ENCODE assay signal across 19 cellular contexts in genomic region chr17:1639549-1639948, GRCh38. TPM values are rescaled to one million over a fixed set of nuclear protein-coding genes. Genes with fewer than 3 reads are reported as not detected.
DNase-seq lines count a peak whose midpoint lies in the region; ATAC-seq and TF ChIP-seq lines count a peak whose summit lies in the region.
"Had no signal": no experiment of that assay in that cellular context is flagged by ENCODE, and none has a peak within 500 bp of the region (broad histone marks: within the 10 kb centered on the region; RNA-seq: fewer than 3 reads in every experiment).

No MANE protein-coding gene starts in this region.

- TF ChIP-seq EP300 in SK-N-SH (IDR thresholded peaks at IDR 0.05; ENCODE audit: borderline replicate concordance in 1 of 2, low read depth in 1 of 2, low read length in 1 of 2), result no peak

- H3K36me3 ChIP-seq in SK-N-SH (replicated peaks in 1 of 2; ENCODE audit: control insufficient read depth in 1 of 2, insufficient read depth in 2 of 2, low read length in 1 of 2), result no peaks in the 10 kb centered on the region
- peaks cover 0 to 71% (median 20%) of the 10 kb centered on the region in 6 donors for H3K36me3 ChIP-seq in spleen

- no peak overlapping the region for H3K4me2 ChIP-seq in SK-N-SH
- H3K4me2 ChIP-seq: GM23338 had no signal

- H3K4me1 ChIP-seq in SK-N-SH (ENCODE audit: control insufficient read depth in 1 of 2, insufficient read depth in 2 of 2, low read depth in 1 of 2, low read length in 1 of 2), result peaks cover 8 to 24% of the 10 kb centered on the region in 2 experiments; a peak in 2 of 4 replicates
- peaks cover 5 to 62% (median 27%) of the 10 kb centered on the region in 6 donors for H3K4me1 ChIP-seq in spleen

- no peak for ATAC-seq in SK-N-SH treated with all-trans-retinoic acid at 6 μM for 48 hours
- ATAC-seq: effector memory CD8-positive, alpha-beta T cell; GM23338 had no signal

- POLR2A ChIA-PET in SK-N-SH (lab: Yijun Ruan, JAX), result no interaction called here

- no peak overlapping the region for H3K9ac ChIP-seq in SK-N-SH

- TF ChIP-seq POLR2A in spleen (IDR thresholded peaks at IDR 0.05), result no peak

- WGBS in SK-N-SH (ENCODE audit: low lambda C conversion rate), result 84% methylated on average over 5 of the region's 8 CpGs
- WGBS in spleen, 5 donors, result 73 to 82% (median 75%) methylated on average over 5 to 8 of the region's 8 CpGs

- no peak overlapping the region for H3K27ac ChIP-seq in SK-N-SH (ENCODE audit: low read depth in 2 of 2, low read length in 1 of 2)
- H3K27ac ChIP-seq in spleen, result peak overlapping the region in 5 of 8 donors; percentile 33 to 64 (median 48)

- H3K4me3 ChIP-seq in SK-N-SH (ENCODE audit: low read depth in 2 of 2, low read length in 1 of 2) (no peak overlapping the region), spleen (no peak overlapping the region)
- H3K4me3 ChIP-seq: GM23338 had no signal

- no peak overlapping the region for H2AFZ ChIP-seq in SK-N-SH (ENCODE audit: low read depth)
- H2AFZ ChIP-seq: GM23338 had no signal

- H3K27me3 Mint-ChIP-seq in CD14-positive monocyte (ENCODE audit: low read depth in 3 of 3), result peaks cover 0 to 8% (median 6%) of the 10 kb centered on the region in 3 donors
- H3K27me3 Mint-ChIP-seq: activated naive CD4-positive, alpha-beta T cell treated with anti-CD3 and anti-CD28 coated beads, Interleukin-2, amount 50 U/mL, for 24 hours; effector memory CD8-positive, alpha-beta T cell had no signal

- H3K9me3 Mint-ChIP-seq in CD14-positive monocyte, result peaks cover 0 to 5% (median 0%) of the 10 kb centered on the region in 7 donors
- H3K9me3 Mint-ChIP-seq: activated naive CD4-positive, alpha-beta T cell treated with anti-CD3 and anti-CD28 coated beads, Interleukin-2, amount 50 U/mL, for 24 hours; effector memory CD8-positive, alpha-beta T cell had no signal

- no peak for TF ChIP-seq RAD21 in SK-N-SH (IDR thresholded peaks at IDR 0.05; ENCODE audit: low read length)

- H3K9me2 ChIP-seq in SK-N-SH, result no peaks in the 10 kb centered on the region

- H4K20me1 ChIP-seq in SK-N-SH (ENCODE audit: insufficient read depth), result no peaks in the 10 kb centered on the region

- intact Hi-C loops in spleen (cut with DNase I; ENCODE audit: low total_unique reads) (no loop called here), CD14-positive monocyte (cut with micrococcal nuclease) (no loop called here)

- no peak for TF ChIP-seq CTCF in SK-N-SH (IDR thresholded peaks at IDR 0.05)
- TF ChIP-seq CTCF in spleen (IDR thresholded peaks at IDR 0.05 in 8 of 11, conservative IDR thresholded peaks at IDR 0.05 in 3 of 11), result no peak
- TF ChIP-seq CTCF in CD14-positive monocyte (IDR thresholded peaks at IDR 0.05), result no peak

- peaks cover 19% of the 10 kb centered on the region for H3K4me1 Mint-ChIP-seq in CD14-positive monocyte

- peak overlapping the region in 1 of 7 donors; percentile 23 for H3K27ac Mint-ChIP-seq in CD14-positive monocyte
- H3K27ac Mint-ChIP-seq: GM23338 had no signal

- peaks cover 39 to 40% of the 10 kb centered on the region in 2 donors for H3K36me3 Mint-ChIP-seq in CD14-positive monocyte
- H3K36me3 Mint-ChIP-seq: activated naive CD4-positive, alpha-beta T cell treated with anti-CD3 and anti-CD28 coated beads, Interleukin-2, amount 50 U/mL, for 24 hours had no signal

- H3K27me3 ChIP-seq in SK-N-SH (ENCODE audit: insufficient read depth) (no peaks in the 10 kb centered on the region), spleen (replicated peaks in 1 of 7) (no peaks in the 10 kb centered on the region)

- H3K4me3 Mint-ChIP-seq in CD14-positive monocyte, result no peak overlapping the region
- H3K4me3 Mint-ChIP-seq: activated naive CD4-positive, alpha-beta T cell treated with anti-CD3 and anti-CD28 coated beads, Interleukin-2, amount 50 U/mL, for 24 hours; effector memory CD8-positive, alpha-beta T cell; GM23338 had no signal

- CTCF ChIA-PET in SK-N-SH (lab: Yijun Ruan, JAX), result interaction anchor here (0.9 to 3.5 kb wide), 4 partner anchors 9 to 66 kb away, joined by 3 to 18 read pairs (median 12); partner anchors contain the start of genes RILP and SLC43A2

- H3F3A ChIP-seq in SK-N-SH (replicated peaks; ENCODE audit: insufficient read depth), result peaks cover 5% of the 10 kb centered on the region

- H3K9me3 ChIP-seq in SK-N-SH (no peaks in the 10 kb centered on the region), spleen (no peaks in the 10 kb centered on the region)

- DNase-seq in SK-N-SH (peak; percentile 50), NCI-H2196 (lab: John Stamatoyannopoulos, UW; ENCODE audit: unreplicated experiment) (peak; percentile 70), glomerular visceral epithelial cell (ENCODE audit: extremely low spot score) (peak; percentile 32), spleen (peak; percentile 76), CD14-positive monocyte (ENCODE audit: low spot score) (no peak), LoVo (ENCODE audit: low spot score) (no peak), epidermal melanocyte (ENCODE audit: insufficient read length, low spot score) (no peak)
- DNase-seq: activated CD4-positive, alpha-beta T cell treated with anti-CD3 and anti-CD28 coated beads for 1 hour; activated CD8-positive, alpha-beta memory T cell treated with anti-CD3 and anti-CD28 coated beads, Interleukin-2, amount 50 U/mL, for 48 hours; AML-193; DND-41; effector memory CD8-positive, alpha-beta T cell; NCI-H526 treated with DMSO at 0.1 percent for 48 hours; occipital lobe; RPMI8226; stimulated activated naive CD4-positive, alpha-beta T cell had no signal

- no peaks in the 10 kb centered on the region for H3K79me2 ChIP-seq in SK-N-SH (ENCODE audit: insufficient read depth)

TF ChIP-seq in SK-N-SH, 30 proteins besides CTCF, POLR2A, EP300 and RAD21:
- TF ChIP-seq RFX5 (IDR thresholded peaks at IDR 0.05; ENCODE audit: low read length) (no peak), JUND (IDR thresholded peaks at IDR 0.05) (no peak), MXI1 (IDR thresholded peaks at IDR 0.05; ENCODE audit: low read depth, low read length) (no peak), NRF1 (IDR thresholded peaks at IDR 0.05; ENCODE audit: low read depth, low read length) (no peak)
- TF ChIP-seq, protein P1, sequence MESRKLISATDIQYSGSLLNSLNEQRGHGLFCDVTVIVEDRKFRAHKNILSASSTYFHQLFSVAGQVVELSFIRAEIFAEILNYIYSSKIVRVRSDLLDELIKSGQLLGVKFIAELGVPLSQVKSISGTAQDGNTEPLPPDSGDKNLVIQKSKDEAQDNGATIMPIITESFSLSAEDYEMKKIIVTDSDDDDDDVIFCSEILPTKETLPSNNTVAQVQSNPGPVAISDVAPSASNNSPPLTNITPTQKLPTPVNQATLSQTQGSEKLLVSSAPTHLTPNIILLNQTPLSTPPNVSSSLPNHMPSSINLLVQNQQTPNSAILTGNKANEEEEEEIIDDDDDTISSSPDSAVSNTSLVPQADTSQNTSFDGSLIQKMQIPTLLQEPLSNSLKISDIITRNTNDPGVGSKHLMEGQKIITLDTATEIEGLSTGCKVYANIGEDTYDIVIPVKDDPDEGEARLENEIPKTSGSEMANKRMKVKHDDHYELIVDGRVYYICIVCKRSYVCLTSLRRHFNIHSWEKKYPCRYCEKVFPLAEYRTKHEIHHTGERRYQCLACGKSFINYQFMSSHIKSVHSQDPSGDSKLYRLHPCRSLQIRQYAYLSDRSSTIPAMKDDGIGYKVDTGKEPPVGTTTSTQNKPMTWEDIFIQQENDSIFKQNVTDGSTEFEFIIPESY (IDR thresholded peaks at IDR 0.05; ENCODE audit: borderline replicate concordance, low read depth), result no peak

TF ChIP-seq in SK-N-SH treated with all-trans-retinoic acid at 6 μM for 48 hours, 23 proteins besides CTCF, POLR2A, EP300 and RAD21 (continues in another document):
- TF ChIP-seq ZFP3 (CRISPR knock-in tag; IDR thresholded peaks at IDR 0.05) (no peak), CSDC2 (CRISPR knock-in tag; IDR thresholded peaks at IDR 0.05) (no peak), ZNF565 (CRISPR knock-in tag; conservative IDR thresholded peaks at IDR 0.05; ENCODE audit: low read depth) (no peak), ARNTL (CRISPR knock-in tag; IDR thresholded peaks at IDR 0.05; ENCODE audit: borderline replicate concordance, low read depth) (no peak), TOX (CRISPR knock-in tag; IDR thresholded peaks at IDR 0.05; ENCODE audit: borderline replicate concordance) (no peak)
- TF ChIP-seq, protein P2, sequence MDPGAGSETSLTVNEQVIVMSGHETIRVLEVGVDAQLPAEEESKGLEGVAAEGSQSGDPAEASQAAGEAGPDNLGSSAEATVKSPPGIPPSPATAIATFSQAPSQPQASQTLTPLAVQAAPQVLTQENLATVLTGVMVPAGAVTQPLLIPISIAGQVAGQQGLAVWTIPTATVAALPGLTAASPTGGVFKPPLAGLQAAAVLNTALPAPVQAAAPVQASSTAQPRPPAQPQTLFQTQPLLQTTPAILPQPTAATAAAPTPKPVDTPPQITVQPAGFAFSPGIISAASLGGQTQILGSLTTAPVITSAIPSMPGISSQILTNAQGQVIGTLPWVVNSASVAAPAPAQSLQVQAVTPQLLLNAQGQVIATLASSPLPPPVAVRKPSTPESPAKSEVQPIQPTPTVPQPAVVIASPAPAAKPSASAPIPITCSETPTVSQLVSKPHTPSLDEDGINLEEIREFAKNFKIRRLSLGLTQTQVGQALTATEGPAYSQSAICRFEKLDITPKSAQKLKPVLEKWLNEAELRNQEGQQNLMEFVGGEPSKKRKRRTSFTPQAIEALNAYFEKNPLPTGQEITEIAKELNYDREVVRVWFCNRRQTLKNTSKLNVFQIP (CRISPR knock-in tag; IDR thresholded peaks at IDR 0.05; ENCODE audit: borderline replicate concordance, low read depth), result no peak

RNA-seq across cellular contexts. Expression of gene SCARF1, which starts 6.0 kb away (rescaled TPM):
- 0.39 TPM in 2 replicates for polyA plus RNA-seq in SK-N-SH (2012; rRNA removed)
- polyA plus RNA-seq in SK-N-SH (2012; cell fraction: cytosol; rRNA removed), result 0.10 and 0.16 TPM in 2 replicates
- polyA plus RNA-seq in SK-N-SH (2012; cell fraction: nucleus; rRNA removed), result 2.0 and 3.6 TPM in 2 replicates
- 100 to 1,000 TPM in 2 of 7 donors, 10 to 100 TPM in 5; 55.5 to 112 (median 66.5) TPM for total RNA-seq in spleen
- 10 to 100 TPM in 2 of 3 donors, 1 to 10 TPM in 1; 5.1 to 31.2 (median 13.6) TPM for polyA plus RNA-seq in spleen
- polyA plus RNA-seq in CD14-positive monocyte, result 1 to 10 TPM; 5.2 to 6.3 TPM

RNA-seq across cellular contexts. Expression of gene RILP, which starts 10.1 kb away (rescaled TPM):
- polyA plus RNA-seq in SK-N-SH (2012; rRNA removed) (3.8 and 4.5 TPM in 2 replicates), spleen (10 to 100 TPM; 14.7 to 25.6 (median 17.4) TPM), CD14-positive monocyte (10 to 100 TPM; 49.4 to 49.5 TPM)
- 2.7 and 3.0 TPM in 2 replicates for polyA plus RNA-seq in SK-N-SH (2012; cell fraction: cytosol; rRNA removed)
- polyA plus RNA-seq in SK-N-SH (2012; cell fraction: nucleus; rRNA removed), result 12.1 and 14.6 TPM in 2 replicates
- 10 to 100 TPM; 15.8 to 43.9 (median 28.9) TPM for total RNA-seq in spleen

RNA-seq across cellular contexts. Expression of gene SLC43A2, which starts 10.9 kb away (rescaled TPM):
- polyA plus RNA-seq in SK-N-SH (2012; rRNA removed) (9.8 and 11.0 TPM in 2 replicates), spleen (10 to 100 TPM; 12.6 to 26.8 (median 14.9) TPM), CD14-positive monocyte (100 to 1,000 TPM; 115 to 151 TPM)
- polyA plus RNA-seq in SK-N-SH (2012; cell fraction: cytosol; rRNA removed), result 4.7 and 8.6 TPM in 2 replicates
- 11.1 and 14.5 TPM in 2 replicates for polyA plus RNA-seq in SK-N-SH (2012; cell fraction: nucleus; rRNA removed)
- total RNA-seq in spleen, result 10 to 100 TPM; 51.1 to 84.6 (median 67.3) TPM

RNA-seq across cellular contexts. Expression of gene PRPF8, which starts 45.1 kb away (rescaled TPM):
- polyA plus RNA-seq in SK-N-SH (2012; rRNA removed), result 123 and 149 TPM in 2 replicates
- polyA plus RNA-seq in SK-N-SH (2012; cell fraction: cytosol; rRNA removed), result 54.5 and 84.1 TPM in 2 replicates
- 251 and 315 TPM in 2 replicates for polyA plus RNA-seq in SK-N-SH (2012; cell fraction: nucleus; rRNA removed)
- 100 to 1,000 TPM; 210 to 320 (median 268) TPM for total RNA-seq in spleen
- polyA plus RNA-seq in spleen, result 10 to 100 TPM; 67.2 to 91.8 (median 74.8) TPM
- 10 to 100 TPM; 53.3 to 78.0 TPM for polyA plus RNA-seq in CD14-positive monocyte

Comparison
In these comparisons a context has a peak if more than half of its experiments do, and no peak if none do; other contexts are left out.
1. DNase-seq: peak in SK-N-SH (single experiment), NCI-H2196 (single experiment), glomerular visceral epithelial cell (single experiment) and spleen (single experiment); none in CD14-positive monocyte (single experiment), LoVo (single experiment) and epidermal melanocyte (single experiment).
2. H3K27ac ChIP-seq: peak in spleen (5 of 8); none in SK-N-SH (0 of 2).
3. RNA of gene SLC43A2, which starts 10.9 kb away (polyA plus RNA-seq): 115 to 151 TPM in CD14-positive monocyte; 12.6 to 26.8 TPM in spleen and 4.7 to 14.5 TPM in SK-N-SH; every median in the first group is over 4 times any median in the second.